Comparison of ENCODE assay signal across 1 cellular context in genomic region chr16:28324887-28325279, GRCh38.
A peak's percentile ranks its signal among the peaks of the same experiment; 100 is the strongest.
TF ChIP-seq lines count a peak whose summit lies in the region.

No MANE protein-coding gene starts in this region.

TF ChIP-seq in HepG2, 621 proteins besides CTCF, POLR2A, EP300 and RAD21 (continued from another document):
- TF ChIP-seq TRAFD1 (CRISPR knock-in tag; IDR thresholded peaks at IDR 0.05; ENCODE audit: borderline replicate concordance) (no peak), ZNF670 (CRISPR knock-in tag; IDR thresholded peaks at IDR 0.05; ENCODE audit: borderline replicate concordance) (no peak), MEIS2 (CRISPR knock-in tag; IDR thresholded peaks at IDR 0.05) (no peak), ZSCAN20 (CRISPR knock-in tag; IDR thresholded peaks at IDR 0.05; ENCODE audit: borderline replicate concordance) (0 out of 2 replicates have a peak, but pooled peaks have one; percentile 4), ZNF451 (CRISPR knock-in tag; IDR thresholded peaks at IDR 0.05) (no peak), ZNF598 (CRISPR knock-in tag; IDR thresholded peaks at IDR 0.05; ENCODE audit: borderline replicate concordance) (no peak), ZNF121 (CRISPR knock-in tag; IDR thresholded peaks at IDR 0.05) (peak; percentile 91), STAG1 (CRISPR knock-in tag; IDR thresholded peaks at IDR 0.05) (no peak), KLF9 (CRISPR knock-in tag; IDR thresholded peaks at IDR 0.05; ENCODE audit: low read depth) (no peak), TARDBP (CRISPR knock-in tag; IDR thresholded peaks at IDR 0.05) (peak; percentile 10; the same call in 1 of the 2 replicates), ZSCAN31 (CRISPR knock-in tag; IDR thresholded peaks at IDR 0.05; ENCODE audit: low read depth) (no peak), BRCA1 (CRISPR knock-in tag; IDR thresholded peaks at IDR 0.05) (no peak), ZNF720 (CRISPR knock-in tag; IDR thresholded peaks at IDR 0.05) (no peak), ZMAT3 (CRISPR knock-in tag; conservative IDR thresholded peaks at IDR 0.05) (no peak), TRIM22 (IDR thresholded peaks at IDR 0.05) (no peak), ZNF546 (CRISPR knock-in tag; conservative IDR thresholded peaks at IDR 0.05) (no peak)
- TF ChIP-seq, protein P1, sequence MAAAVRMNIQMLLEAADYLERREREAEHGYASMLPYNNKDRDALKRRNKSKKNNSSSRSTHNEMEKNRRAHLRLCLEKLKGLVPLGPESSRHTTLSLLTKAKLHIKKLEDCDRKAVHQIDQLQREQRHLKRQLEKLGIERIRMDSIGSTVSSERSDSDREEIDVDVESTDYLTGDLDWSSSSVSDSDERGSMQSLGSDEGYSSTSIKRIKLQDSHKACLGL (CRISPR knock-in tag; IDR thresholded peaks at IDR 0.05), result no peak
- TF ChIP-seq, protein P2, sequence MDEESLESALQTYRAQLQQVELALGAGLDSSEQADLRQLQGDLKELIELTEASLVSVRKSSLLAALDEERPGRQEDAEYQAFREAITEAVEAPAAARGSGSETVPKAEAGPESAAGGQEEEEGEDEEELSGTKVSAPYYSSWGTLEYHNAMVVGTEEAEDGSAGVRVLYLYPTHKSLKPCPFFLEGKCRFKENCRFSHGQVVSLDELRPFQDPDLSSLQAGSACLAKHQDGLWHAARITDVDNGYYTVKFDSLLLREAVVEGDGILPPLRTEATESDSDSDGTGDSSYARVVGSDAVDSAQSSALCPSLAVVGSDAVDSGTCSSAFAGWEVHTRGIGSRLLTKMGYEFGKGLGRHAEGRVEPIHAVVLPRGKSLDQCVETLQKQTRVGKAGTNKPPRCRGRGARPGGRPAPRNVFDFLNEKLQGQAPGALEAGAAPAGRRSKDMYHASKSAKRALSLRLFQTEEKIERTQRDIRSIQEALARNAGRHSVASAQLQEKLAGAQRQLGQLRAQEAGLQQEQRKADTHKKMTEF (CRISPR knock-in tag; IDR thresholded peaks at IDR 0.05), result no peak
